ENCODE assay signal across 1 cellular context in the genomic region with DNA sequence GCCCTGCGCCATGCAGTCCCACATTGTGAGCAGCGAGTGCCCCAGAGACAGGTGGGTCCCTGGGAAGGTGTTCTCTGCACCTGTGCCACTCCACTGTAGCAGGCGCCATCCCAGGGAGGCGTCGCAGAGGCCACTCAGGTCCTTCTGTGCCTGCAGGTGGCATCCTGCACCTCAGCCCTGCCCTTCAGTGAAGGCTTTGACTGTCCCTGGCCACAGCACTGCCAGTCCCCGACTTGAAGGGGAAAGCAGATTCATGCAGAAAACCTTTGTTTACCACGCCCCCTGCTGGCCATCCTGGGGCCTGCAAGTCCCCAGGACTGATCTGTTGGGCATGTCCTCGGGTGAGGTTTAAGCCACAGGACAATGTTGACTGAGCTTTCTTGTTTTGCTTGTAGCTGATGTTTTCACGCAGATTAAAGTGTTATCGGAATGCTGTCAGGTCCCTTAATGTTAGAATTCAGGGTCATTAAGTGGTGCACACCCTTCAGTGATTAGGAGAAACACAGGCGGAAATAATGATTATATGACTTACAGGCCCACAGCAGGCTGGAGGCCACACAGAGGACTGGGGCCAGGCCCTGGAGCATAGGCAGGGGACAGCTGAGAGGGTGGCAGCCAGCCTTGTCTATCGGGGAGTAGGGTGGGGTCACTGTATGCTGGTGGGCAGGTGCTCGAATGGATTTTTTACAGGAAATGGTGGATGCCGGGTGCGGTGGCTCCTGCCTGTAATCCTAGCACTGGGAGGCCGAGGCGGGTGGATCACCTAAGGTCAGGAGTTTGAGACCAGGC.
TF ChIP-seq lines count a peak whose summit lies in the region.

No MANE protein-coding gene starts in this region.

TF ChIP-seq in GM23338, 12 proteins besides CTCF, POLR2A, EP300 and RAD21 (continued from another document):
- TF ChIP-seq, protein P1, sequence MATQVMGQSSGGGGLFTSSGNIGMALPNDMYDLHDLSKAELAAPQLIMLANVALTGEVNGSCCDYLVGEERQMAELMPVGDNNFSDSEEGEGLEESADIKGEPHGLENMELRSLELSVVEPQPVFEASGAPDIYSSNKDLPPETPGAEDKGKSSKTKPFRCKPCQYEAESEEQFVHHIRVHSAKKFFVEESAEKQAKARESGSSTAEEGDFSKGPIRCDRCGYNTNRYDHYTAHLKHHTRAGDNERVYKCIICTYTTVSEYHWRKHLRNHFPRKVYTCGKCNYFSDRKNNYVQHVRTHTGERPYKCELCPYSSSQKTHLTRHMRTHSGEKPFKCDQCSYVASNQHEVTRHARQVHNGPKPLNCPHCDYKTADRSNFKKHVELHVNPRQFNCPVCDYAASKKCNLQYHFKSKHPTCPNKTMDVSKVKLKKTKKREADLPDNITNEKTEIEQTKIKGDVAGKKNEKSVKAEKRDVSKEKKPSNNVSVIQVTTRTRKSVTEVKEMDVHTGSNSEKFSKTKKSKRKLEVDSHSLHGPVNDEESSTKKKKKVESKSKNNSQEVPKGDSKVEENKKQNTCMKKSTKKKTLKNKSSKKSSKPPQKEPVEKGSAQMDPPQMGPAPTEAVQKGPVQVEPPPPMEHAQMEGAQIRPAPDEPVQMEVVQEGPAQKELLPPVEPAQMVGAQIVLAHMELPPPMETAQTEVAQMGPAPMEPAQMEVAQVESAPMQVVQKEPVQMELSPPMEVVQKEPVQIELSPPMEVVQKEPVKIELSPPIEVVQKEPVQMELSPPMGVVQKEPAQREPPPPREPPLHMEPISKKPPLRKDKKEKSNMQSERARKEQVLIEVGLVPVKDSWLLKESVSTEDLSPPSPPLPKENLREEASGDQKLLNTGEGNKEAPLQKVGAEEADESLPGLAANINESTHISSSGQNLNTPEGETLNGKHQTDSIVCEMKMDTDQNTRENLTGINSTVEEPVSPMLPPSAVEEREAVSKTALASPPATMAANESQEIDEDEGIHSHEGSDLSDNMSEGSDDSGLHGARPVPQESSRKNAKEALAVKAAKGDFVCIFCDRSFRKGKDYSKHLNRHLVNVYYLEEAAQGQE (IDR thresholded peaks at IDR 0.05; ENCODE audit: unreplicated experiment): no peak
- no peak for TF ChIP-seq CREB1 (CRISPR knock-in tag; IDR thresholded peaks at IDR 0.05; ENCODE audit: low read depth)
- TF ChIP-seq, protein P2, sequence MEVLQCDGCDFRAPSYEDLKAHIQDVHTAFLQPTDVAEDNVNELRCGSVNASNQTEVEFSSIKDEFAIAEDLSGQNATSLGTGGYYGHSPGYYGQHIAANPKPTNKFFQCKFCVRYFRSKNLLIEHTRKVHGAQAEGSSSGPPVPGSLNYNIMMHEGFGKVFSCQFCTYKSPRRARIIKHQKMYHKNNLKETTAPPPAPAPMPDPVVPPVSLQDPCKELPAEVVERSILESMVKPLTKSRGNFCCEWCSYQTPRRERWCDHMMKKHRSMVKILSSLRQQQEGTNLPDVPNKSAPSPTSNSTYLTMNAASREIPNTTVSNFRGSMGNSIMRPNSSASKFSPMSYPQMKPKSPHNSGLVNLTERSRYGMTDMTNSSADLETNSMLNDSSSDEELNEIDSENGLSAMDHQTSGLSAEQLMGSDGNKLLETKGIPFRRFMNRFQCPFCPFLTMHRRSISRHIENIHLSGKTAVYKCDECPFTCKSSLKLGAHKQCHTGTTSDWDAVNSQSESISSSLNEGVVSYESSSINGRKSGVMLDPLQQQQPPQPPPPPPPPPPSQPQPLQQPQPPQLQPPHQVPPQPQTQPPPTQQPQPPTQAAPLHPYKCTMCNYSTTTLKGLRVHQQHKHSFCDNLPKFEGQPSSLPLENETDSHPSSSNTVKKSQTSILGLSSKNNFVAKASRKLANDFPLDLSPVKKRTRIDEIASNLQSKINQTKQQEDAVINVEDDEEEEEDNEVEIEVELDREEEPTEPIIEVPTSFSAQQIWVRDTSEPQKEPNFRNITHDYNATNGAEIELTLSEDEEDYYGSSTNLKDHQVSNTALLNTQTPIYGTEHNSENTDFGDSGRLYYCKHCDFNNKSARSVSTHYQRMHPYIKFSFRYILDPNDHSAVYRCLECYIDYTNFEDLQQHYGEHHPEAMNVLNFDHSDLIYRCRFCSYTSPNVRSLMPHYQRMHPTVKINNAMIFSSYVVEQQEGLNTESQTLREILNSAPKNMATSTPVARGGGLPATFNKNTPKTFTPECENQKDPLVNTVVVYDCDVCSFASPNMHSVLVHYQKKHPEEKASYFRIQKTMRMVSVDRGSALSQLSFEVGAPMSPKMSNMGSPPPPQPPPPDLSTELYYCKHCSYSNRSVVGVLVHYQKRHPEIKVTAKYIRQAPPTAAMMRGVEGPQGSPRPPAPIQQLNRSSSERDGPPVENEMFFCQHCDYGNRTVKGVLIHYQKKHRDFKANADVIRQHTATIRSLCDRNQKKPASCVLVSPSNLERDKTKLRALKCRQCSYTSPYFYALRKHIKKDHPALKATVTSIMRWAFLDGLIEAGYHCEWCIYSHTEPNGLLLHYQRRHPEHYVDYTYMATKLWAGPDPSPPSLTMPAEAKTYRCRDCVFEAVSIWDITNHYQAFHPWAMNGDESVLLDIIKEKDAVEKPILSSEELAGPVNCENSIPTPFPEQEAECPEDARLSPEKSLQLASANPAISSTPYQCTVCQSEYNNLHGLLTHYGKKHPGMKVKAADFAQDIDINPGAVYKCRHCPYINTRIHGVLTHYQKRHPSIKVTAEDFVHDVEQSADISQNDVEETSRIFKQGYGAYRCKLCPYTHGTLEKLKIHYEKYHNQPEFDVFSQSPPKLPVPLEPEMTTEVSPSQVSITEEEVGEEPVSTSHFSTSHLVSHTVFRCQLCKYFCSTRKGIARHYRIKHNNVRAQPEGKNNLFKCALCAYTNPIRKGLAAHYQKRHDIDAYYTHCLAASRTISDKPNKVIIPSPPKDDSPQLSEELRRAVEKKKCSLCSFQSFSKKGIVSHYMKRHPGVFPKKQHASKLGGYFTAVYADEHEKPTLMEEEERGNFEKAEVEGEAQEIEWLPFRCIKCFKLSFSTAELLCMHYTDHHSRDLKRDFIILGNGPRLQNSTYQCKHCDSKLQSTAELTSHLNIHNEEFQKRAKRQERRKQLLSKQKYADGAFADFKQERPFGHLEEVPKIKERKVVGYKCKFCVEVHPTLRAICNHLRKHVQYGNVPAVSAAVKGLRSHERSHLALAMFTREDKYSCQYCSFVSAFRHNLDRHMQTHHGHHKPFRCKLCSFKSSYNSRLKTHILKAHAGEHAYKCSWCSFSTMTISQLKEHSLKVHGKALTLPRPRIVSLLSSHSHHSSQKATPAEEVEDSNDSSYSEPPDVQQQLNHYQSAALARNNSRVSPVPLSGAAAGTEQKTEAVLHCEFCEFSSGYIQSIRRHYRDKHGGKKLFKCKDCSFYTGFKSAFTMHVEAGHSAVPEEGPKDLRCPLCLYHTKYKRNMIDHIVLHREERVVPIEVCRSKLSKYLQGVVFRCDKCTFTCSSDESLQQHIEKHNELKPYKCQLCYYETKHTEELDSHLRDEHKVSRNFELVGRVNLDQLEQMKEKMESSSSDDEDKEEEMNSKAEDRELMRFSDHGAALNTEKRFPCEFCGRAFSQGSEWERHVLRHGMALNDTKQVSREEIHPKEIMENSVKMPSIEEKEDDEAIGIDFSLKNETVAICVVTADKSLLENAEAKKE (CRISPR knock-in tag; IDR thresholded peaks at IDR 0.05): no peak
- TF ChIP-seq ZNF114 (CRISPR knock-in tag; IDR thresholded peaks at IDR 0.05): no peak
- no peak for TF ChIP-seq NANOG (IDR thresholded peaks at IDR 0.05; ENCODE audit: borderline replicate concordance)
- TF ChIP-seq EZH2phosphoT487 (IDR thresholded peaks at IDR 0.05; ENCODE audit: unreplicated experiment): no peak
- no peak for TF ChIP-seq EZH2 (IDR thresholded peaks at IDR 0.05; ENCODE audit: low read depth, unreplicated experiment)
- TF ChIP-seq ZNF331 (CRISPR knock-in tag; IDR thresholded peaks at IDR 0.05; ENCODE audit: low read depth): no peak
- no peak for TF ChIP-seq JUNB (IDR thresholded peaks at IDR 0.05; ENCODE audit: unreplicated experiment)
